1 cellular context compared by ENCODE assay signal in the genomic region with DNA sequence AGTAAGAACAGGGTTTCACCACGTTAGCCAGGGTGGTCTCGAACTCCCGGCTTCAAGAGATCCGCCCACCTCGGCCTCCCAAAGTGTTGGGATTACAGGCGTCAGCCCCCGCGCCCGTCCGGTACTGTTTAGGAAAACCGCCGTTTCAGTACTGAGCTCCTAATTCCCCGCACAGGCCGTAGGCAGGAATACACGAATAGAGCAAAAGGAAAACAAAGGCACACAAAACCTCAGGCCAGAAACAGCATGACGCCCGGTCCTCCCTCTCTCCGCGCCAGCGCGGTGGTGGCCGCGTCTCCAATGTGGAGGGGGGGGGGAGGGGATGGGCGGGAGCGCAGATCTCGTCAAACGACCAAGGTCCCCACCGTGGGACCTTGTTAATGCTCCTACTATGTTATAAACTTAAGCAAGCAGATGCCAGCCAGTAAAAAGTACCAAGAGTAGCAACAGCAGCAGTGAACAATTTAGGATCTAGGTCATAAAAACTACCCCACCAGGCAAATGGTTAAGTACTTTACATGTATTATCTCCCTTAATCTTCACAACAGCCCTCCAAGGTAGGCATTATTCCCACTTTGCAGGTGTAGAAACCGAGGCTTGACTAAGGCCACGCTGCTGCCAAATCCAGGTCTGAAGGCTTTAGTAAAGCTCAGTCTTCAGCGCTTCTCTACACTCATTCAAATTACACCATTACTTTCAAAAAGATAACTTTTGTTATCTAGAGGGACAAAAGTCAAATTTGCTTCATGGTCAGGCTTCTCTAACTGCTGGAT.
TF ChIP-seq lines count a peak whose summit lies in the region.

No MANE protein-coding gene starts in this region.

TF ChIP-seq in GM23338, 12 proteins besides CTCF, POLR2A, EP300 and RAD21 (continued from another document):
- TF ChIP-seq, protein P1, sequence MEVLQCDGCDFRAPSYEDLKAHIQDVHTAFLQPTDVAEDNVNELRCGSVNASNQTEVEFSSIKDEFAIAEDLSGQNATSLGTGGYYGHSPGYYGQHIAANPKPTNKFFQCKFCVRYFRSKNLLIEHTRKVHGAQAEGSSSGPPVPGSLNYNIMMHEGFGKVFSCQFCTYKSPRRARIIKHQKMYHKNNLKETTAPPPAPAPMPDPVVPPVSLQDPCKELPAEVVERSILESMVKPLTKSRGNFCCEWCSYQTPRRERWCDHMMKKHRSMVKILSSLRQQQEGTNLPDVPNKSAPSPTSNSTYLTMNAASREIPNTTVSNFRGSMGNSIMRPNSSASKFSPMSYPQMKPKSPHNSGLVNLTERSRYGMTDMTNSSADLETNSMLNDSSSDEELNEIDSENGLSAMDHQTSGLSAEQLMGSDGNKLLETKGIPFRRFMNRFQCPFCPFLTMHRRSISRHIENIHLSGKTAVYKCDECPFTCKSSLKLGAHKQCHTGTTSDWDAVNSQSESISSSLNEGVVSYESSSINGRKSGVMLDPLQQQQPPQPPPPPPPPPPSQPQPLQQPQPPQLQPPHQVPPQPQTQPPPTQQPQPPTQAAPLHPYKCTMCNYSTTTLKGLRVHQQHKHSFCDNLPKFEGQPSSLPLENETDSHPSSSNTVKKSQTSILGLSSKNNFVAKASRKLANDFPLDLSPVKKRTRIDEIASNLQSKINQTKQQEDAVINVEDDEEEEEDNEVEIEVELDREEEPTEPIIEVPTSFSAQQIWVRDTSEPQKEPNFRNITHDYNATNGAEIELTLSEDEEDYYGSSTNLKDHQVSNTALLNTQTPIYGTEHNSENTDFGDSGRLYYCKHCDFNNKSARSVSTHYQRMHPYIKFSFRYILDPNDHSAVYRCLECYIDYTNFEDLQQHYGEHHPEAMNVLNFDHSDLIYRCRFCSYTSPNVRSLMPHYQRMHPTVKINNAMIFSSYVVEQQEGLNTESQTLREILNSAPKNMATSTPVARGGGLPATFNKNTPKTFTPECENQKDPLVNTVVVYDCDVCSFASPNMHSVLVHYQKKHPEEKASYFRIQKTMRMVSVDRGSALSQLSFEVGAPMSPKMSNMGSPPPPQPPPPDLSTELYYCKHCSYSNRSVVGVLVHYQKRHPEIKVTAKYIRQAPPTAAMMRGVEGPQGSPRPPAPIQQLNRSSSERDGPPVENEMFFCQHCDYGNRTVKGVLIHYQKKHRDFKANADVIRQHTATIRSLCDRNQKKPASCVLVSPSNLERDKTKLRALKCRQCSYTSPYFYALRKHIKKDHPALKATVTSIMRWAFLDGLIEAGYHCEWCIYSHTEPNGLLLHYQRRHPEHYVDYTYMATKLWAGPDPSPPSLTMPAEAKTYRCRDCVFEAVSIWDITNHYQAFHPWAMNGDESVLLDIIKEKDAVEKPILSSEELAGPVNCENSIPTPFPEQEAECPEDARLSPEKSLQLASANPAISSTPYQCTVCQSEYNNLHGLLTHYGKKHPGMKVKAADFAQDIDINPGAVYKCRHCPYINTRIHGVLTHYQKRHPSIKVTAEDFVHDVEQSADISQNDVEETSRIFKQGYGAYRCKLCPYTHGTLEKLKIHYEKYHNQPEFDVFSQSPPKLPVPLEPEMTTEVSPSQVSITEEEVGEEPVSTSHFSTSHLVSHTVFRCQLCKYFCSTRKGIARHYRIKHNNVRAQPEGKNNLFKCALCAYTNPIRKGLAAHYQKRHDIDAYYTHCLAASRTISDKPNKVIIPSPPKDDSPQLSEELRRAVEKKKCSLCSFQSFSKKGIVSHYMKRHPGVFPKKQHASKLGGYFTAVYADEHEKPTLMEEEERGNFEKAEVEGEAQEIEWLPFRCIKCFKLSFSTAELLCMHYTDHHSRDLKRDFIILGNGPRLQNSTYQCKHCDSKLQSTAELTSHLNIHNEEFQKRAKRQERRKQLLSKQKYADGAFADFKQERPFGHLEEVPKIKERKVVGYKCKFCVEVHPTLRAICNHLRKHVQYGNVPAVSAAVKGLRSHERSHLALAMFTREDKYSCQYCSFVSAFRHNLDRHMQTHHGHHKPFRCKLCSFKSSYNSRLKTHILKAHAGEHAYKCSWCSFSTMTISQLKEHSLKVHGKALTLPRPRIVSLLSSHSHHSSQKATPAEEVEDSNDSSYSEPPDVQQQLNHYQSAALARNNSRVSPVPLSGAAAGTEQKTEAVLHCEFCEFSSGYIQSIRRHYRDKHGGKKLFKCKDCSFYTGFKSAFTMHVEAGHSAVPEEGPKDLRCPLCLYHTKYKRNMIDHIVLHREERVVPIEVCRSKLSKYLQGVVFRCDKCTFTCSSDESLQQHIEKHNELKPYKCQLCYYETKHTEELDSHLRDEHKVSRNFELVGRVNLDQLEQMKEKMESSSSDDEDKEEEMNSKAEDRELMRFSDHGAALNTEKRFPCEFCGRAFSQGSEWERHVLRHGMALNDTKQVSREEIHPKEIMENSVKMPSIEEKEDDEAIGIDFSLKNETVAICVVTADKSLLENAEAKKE (CRISPR knock-in tag; IDR thresholded peaks at IDR 0.05) = no peak
- peak; percentile 10; the same call in 1 of the 2 replicates for TF ChIP-seq POLR2AphosphoS5 (IDR thresholded peaks at IDR 0.05; ENCODE audit: low read depth)
- no peak for TF ChIP-seq JUNB (IDR thresholded peaks at IDR 0.05; ENCODE audit: unreplicated experiment)
- TF ChIP-seq STAT1 (IDR thresholded peaks at IDR 0.05; ENCODE audit: unreplicated experiment) = no peak
